In the genomic region with DNA sequence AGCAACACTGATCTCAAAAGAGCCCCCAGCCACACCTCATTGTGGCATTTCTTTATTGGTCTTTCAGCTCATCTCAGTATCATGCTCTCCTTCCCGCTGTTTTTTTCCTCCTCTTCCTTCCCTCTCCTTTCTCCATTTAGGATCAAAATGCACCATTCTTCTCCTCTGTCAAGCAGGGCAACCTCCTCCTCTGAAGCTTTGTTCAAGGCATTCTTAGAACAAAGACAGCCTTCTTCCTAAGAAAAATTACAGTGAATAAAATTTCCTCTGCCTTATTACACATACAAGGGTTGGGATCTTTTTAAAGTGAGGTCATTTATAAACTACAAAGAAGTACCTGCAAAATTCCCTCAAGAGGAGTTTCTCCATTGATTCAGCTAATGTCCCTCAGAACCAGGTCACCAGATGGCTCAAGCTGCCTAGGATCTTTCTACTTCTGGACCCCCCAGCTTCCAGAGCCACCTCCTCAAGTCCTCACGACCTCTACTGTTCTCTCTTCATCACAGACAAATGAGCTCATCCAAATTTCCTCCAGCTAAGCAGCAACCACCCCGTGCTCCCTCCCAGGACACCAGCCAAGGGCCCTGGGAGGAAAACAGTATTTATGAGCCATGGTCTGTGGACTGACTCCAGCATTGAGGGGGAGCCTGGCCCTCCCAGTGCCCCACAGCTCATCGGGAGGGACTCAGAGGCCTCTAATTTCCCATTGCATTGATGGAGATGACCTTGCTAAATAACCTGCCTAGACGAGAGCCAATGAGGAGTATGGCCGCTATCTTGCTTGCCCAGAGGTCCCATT, we compare ENCODE assay signal across 20 cellular contexts. TPM values are rescaled to one million over a fixed set of nuclear protein-coding genes. Genes with fewer than 3 reads are reported as not detected.
A peak's percentile ranks its signal among the peaks of the same experiment; 100 is the strongest.
DNase-seq lines count a peak whose midpoint lies in the region; ATAC-seq and TF ChIP-seq lines count a peak whose summit lies in the region.
"Had no signal": no experiment of that assay in that cellular context is flagged by ENCODE, and none has a peak within 500 bp of the region (broad histone marks: within the 10 kb centered on the region; RNA-seq: fewer than 3 reads in every experiment).

No MANE protein-coding gene starts in this region.

- H3K27ac ChIP-seq in fibroblast of lung (ENCODE audit: insufficient read depth, low read length) (no peak overlapping the region), osteoblast (ENCODE audit: low read depth, low read length) (peak overlapping the region; percentile 60), breast epithelium (no peak overlapping the region)
- H3K27ac ChIP-seq: esophagus squamous epithelium, HL-60, SK-N-MC, stomach, vagina had no signal

- TF ChIP-seq POLR2A in breast epithelium (IDR thresholded peaks at IDR 0.05), result no peak

- DNase-seq in Ammon's horn (ENCODE audit: low spot score) (peak; percentile 62), M059J (ENCODE audit: low read depth) (peak; percentile 32), fibroblast of lung (ENCODE audit: low read depth in 2 of 2) (peak; percentile 45 to 80), osteoblast (ENCODE audit: insufficient read length, low spot score, missing footprints) (peak; percentile 84), breast epithelium (ENCODE audit: low spot score in 2 of 2) (no peak)
- DNase-seq in stimulated activated naive CD4-positive, alpha-beta T cell treated with Interleukin-2 at 50 U/mL for 16 hours (lab: John Stamatoyannopoulos, UW), result no peak
- DNase-seq: activated CD4-positive, alpha-beta T cell treated with anti-CD3 and anti-CD28 coated beads, Interleukin-2, amount 10 ng/mL, durations not matched to agents 24 days and 14 days; activated naive CD4-positive, alpha-beta T cell treated with anti-CD3 and anti-CD28 coated beads, Interleukin-2, amount 50 U/mL, for 16 hours; esophagus squamous epithelium; left colon; NCI-H1092; NCI-H748 treated with DMSO at 0.1 percent for 48 hours; PC-3; stomach had no signal

- H3K36me3 ChIP-seq in fibroblast of lung (ENCODE audit: control insufficient read depth, insufficient read depth, low read length), result peaks cover 2% of the 10 kb centered on the region
- peaks cover 14% of the 10 kb centered on the region for H3K36me3 ChIP-seq in osteoblast (ENCODE audit: insufficient read depth, low read length)
- no peaks in the 10 kb centered on the region for H3K36me3 ChIP-seq in breast epithelium

- H3K4me2 ChIP-seq in fibroblast of lung (ENCODE audit: extremely low read depth, insufficient read depth, low read length), result no peak overlapping the region
- H3K4me2 ChIP-seq in osteoblast (ENCODE audit: insufficient read depth, low read length), result peak overlapping the region; percentile 34

- ATAC-seq in GM19397 (IDR thresholded peaks at IDR 0.05; ENCODE audit: unreplicated experiment) (no peak), HG03460 (IDR thresholded peaks at IDR 0.05; ENCODE audit: unreplicated experiment) (no peak)
- ATAC-seq: K562, left colon, PC-3 had no signal

- H3K79me2 ChIP-seq in fibroblast of lung (ENCODE audit: control insufficient read depth, insufficient read depth, low read length) (no peaks in the 10 kb centered on the region), osteoblast (ENCODE audit: insufficient read depth, low read length) (peaks cover 7% of the 10 kb centered on the region)

- H3K9me3 ChIP-seq in fibroblast of lung (ENCODE audit: control insufficient read depth, insufficient read depth, low read depth, low read length), result no peaks in the 10 kb centered on the region
- H3K9me3 ChIP-seq in osteoblast (ENCODE audit: low read depth, low read length), result no peaks in the 10 kb centered on the region
- H3K9me3 ChIP-seq in breast epithelium, result peaks cover 4 to 8% of the 10 kb centered on the region in 2 donors
- H3K9me3 ChIP-seq: vagina had no signal

- H2AFZ ChIP-seq in fibroblast of lung (ENCODE audit: low read length) (no peak overlapping the region), osteoblast (ENCODE audit: low read length) (no peak overlapping the region)

- H3K9ac ChIP-seq in fibroblast of lung (ENCODE audit: insufficient read depth, low read length), result no peak overlapping the region

- TF ChIP-seq CTCF in fibroblast of lung (conservative IDR thresholded peaks at IDR 0.05 in 1 of 2, IDR thresholded peaks at IDR 0.05 in 1 of 2; ENCODE audit: low read depth in 1 of 2, low read length in 2 of 2) (no peak), osteoblast (IDR thresholded peaks at IDR 0.05; ENCODE audit: extremely low read depth, low read depth, low read length) (no peak), breast epithelium (IDR thresholded peaks at IDR 0.05) (no peak)

- H3K27me3 ChIP-seq in fibroblast of lung (ENCODE audit: control insufficient read depth, insufficient read depth, low read length) (no peaks in the 10 kb centered on the region), osteoblast (ENCODE audit: insufficient read depth, low read length) (no peaks in the 10 kb centered on the region), breast epithelium (no peaks in the 10 kb centered on the region)
- H3K27me3 ChIP-seq: esophagus squamous epithelium, stomach, vagina had no signal

- no peaks in the 10 kb centered on the region for H4K20me1 ChIP-seq in fibroblast of lung (ENCODE audit: control insufficient read depth, extremely low read depth, insufficient read depth, low read length)
- H4K20me1 ChIP-seq in osteoblast (ENCODE audit: insufficient read depth, low read length), result peaks cover 3% of the 10 kb centered on the region

- H3K4me1 ChIP-seq in fibroblast of lung (ENCODE audit: control insufficient read depth, extremely low read depth, insufficient read depth, low read length) (no peaks in the 10 kb centered on the region), osteoblast (ENCODE audit: insufficient read depth, low read length) (peaks cover 16% of the 10 kb centered on the region), breast epithelium (no peaks in the 10 kb centered on the region)
- H3K4me1 ChIP-seq: esophagus squamous epithelium, stomach had no signal

- intact Hi-C loops in breast epithelium (cut with DNase I; ENCODE audit: low total_unique reads), result no loop called here

- H3K4me3 ChIP-seq in fibroblast of lung (replicated peaks in 1 of 4; ENCODE audit: control extremely low read depth in 1 of 4, insufficient read depth in 1 of 4, low read depth in 3 of 4, low read length in 4 of 4) (no peak overlapping the region), osteoblast (ENCODE audit: insufficient read depth, low read length) (no peak overlapping the region), breast epithelium (no peak overlapping the region)
- H3K4me3 ChIP-seq: esophagus squamous epithelium, K562, SK-N-MC, stomach, vagina had no signal

RNA-seq across cellular contexts. Expression of a gene that starts 18.0 kb away (rescaled TPM):
- 7.9 and 17.3 TPM in 2 replicates for total RNA-seq in M059J (2014; rRNA removed; shearing (Covaris generic))
- total RNA-seq in fibroblast of lung (10.0 and 13.9 TPM in 2 replicates), osteoblast (13.8 and 17.0 TPM in 2 replicates), breast epithelium (10 to 100 TPM in 2 of 3 donors, 1 to 10 TPM in 1; 6.7 to 19.6 (median 12.8) TPM)
- 5.8 and 11.0 TPM in 2 replicates for polyA plus RNA-seq in fibroblast of lung
- 5.7 and 11.0 TPM in 2 replicates for polyA plus RNA-seq in fibroblast of lung (2012)
- 14.8 and 24.7 TPM in 2 replicates for polyA minus RNA-seq in fibroblast of lung (ENCODE audit: low replicate concordance)

RNA-seq across cellular contexts. Expression of a gene that starts 59.2 kb away (rescaled TPM):
- 19.4 and 40.8 TPM in 2 replicates for total RNA-seq in M059J (2014; rRNA removed; shearing (Covaris generic))
- total RNA-seq in fibroblast of lung (22.3 and 35.0 TPM in 2 replicates), osteoblast (53.9 and 59.0 TPM in 2 replicates), breast epithelium (10 to 100 TPM; 20.6 to 27.4 (median 26.5) TPM)
- polyA plus RNA-seq in fibroblast of lung, result 27.7 TPM in 2 replicates
- polyA plus RNA-seq in fibroblast of lung (2012), result 29.7 and 35.4 TPM in 2 replicates
- 68.2 and 91.5 TPM in 2 replicates for polyA minus RNA-seq in fibroblast of lung (ENCODE audit: low replicate concordance)

Comparison
In these comparisons a context has a peak if more than half of its experiments do, and no peak if none do; other contexts are left out.
1. DNase-seq: peak in Ammon's horn (single experiment), M059J (single experiment), fibroblast of lung (2 of 2) and osteoblast (single experiment); none in breast epithelium (0 of 2) and stimulated activated naive CD4-positive, alpha-beta T cell treated with Interleukin-2 at 50 U/mL for 16 hours (single experiment).